1 cellular context compared by ENCODE assay signal in the genomic region with DNA sequence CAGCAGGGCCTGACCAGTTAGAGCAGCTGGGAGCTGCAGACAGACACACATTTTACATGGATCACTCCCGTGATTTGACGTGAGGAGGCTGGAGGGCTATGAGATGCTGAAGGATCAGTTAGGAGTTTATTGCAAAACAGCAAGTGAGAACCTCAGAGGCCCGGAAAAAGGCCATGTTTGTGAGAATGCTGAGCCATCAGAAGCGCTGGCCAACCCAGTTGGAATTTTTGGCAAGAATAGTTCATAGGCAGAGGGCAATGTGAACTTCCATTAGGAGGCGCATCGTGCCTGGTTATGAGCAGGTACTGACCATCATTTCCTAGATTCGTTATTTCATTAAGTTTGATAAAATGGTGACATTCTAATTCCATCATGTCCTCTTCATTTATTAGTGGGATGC.
TF ChIP-seq lines count a peak whose summit lies in the region.

No MANE protein-coding gene starts in this region.

TF ChIP-seq in K562, 482 proteins besides CTCF, POLR2A, EP300 and RAD21:
- TF ChIP-seq, protein P1, sequence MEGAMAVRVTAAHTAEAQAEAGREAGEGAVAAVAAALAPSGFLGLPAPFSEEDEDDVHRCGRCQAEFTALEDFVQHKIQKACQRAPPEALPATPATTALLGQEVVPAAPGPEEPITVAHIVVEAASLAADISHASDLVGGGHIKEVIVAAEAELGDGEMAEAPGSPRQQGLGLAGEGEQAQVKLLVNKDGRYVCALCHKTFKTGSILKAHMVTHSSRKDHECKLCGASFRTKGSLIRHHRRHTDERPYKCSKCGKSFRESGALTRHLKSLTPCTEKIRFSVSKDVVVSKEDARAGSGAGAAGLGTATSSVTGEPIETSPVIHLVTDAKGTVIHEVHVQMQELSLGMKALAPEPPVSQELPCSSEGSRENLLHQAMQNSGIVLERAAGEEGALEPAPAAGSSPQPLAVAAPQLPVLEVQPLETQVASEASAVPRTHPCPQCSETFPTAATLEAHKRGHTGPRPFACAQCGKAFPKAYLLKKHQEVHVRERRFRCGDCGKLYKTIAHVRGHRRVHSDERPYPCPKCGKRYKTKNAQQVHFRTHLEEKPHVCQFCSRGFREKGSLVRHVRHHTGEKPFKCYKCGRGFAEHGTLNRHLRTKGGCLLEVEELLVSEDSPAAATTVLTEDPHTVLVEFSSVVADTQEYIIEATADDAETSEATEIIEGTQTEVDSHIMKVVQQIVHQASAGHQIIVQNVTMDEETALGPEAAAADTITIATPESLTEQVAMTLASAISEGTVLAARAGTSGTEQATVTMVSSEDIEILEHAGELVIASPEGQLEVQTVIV (CRISPR knock-in tag; IDR thresholded peaks at IDR 0.05; ENCODE audit: borderline replicate concordance), result no peak
- no peak for TF ChIP-seq MAFK (IDR thresholded peaks at IDR 0.05; ENCODE audit: low read length)
- 0 out of 2 replicates have a peak, but pooled peaks have one; percentile 32 for TF ChIP-seq L3MBTL2 (IDR thresholded peaks at IDR 0.05)
- TF ChIP-seq ZNF766 (CRISPR knock-in tag; conservative IDR thresholded peaks at IDR 0.05), result no peak
- no peak for TF ChIP-seq ZNF134 (CRISPR knock-in tag; conservative IDR thresholded peaks at IDR 0.05)
- 0 out of 2 replicates have a peak, but pooled peaks have one; percentile 5 for TF ChIP-seq C11orf30 (IDR thresholded peaks at IDR 0.05; ENCODE audit: low read depth)
- no peak for TF ChIP-seq ZNF253 (CRISPR knock-in tag; conservative IDR thresholded peaks at IDR 0.05)
- TF ChIP-seq ZNF263 (CRISPR knock-in tag; IDR thresholded peaks at IDR 0.05; ENCODE audit: borderline replicate concordance), result no peak
- TF ChIP-seq ZNF444 (CRISPR knock-in tag; IDR thresholded peaks at IDR 0.05), result no peak
- TF ChIP-seq ZNF785 (CRISPR knock-in tag; IDR thresholded peaks at IDR 0.05), result no peak
